ENCODE assay signal across 8 cellular contexts in the genomic region with DNA sequence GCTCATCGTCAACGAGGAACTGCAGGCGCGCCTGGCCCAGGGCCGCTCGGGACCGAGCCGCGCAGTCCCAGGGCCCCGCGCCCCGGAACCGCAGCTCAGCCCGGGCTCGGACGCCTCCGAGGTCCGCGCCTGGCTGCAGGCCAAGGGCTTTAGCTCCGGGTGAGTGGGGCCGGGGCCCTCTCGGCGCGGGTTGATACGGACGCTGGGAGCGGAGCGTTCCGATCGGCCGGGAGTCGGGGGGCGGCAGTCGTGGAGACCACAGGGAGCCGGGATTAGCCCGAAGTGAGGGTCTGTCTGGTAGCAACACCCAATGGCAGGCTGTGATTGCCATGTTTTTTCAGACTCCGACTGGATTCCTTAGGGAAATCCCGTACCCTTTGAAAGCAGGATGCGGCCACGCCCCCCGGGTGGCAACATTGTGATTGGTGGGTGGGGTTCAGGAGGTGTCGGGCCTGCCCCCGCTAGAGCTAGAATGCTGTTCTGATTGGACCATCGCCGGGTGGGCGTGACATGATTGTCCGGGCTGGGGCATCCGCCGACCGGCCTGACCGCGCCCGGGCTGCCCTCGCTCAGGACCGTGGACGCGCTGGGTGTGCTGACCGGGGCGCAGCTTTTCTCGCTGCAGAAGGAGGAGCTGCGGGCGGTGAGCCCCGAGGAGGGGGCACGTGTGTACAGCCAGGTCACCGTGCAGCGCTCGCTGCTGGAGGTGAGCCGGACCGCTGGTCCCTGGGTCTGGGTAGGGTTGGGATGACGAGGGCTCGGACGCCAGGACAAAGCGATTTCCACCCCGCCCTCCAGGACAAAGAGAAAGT. TPM values are rescaled to one million over a fixed set of nuclear protein-coding genes. Genes with fewer than 3 reads are reported as not detected.
A peak's percentile ranks its signal among the peaks of the same experiment; 100 is the strongest.
DNase-seq lines count a peak whose midpoint lies in the region; ATAC-seq, FAIRE-seq and TF ChIP-seq lines count a peak whose summit lies in the region.

No MANE protein-coding gene starts in this region.

- peak; percentile 59 for ATAC-seq in HG02571 (IDR thresholded peaks at IDR 0.05; ENCODE audit: unreplicated experiment)
- no peak for ATAC-seq in HG02885 (IDR thresholded peaks at IDR 0.05; ENCODE audit: poor library complexity, unreplicated experiment)

- peak overlapping the region; percentile 66 for H3K4me3 ChIP-seq in AG10803 (ENCODE audit: low read length)
- peak overlapping the region; percentile 33 to 55 for H3K4me3 ChIP-seq in duodenal mucosa (ENCODE audit: low read depth in 1 of 2, low read length in 2 of 2)
- H3K4me3 ChIP-seq in kidney (ENCODE audit: low read length in 2 of 2), result peak overlapping the region; percentile 37 to 53
- peak overlapping the region; percentile 59 to 74 (median 73) for H3K4me3 ChIP-seq in skeletal muscle tissue (ENCODE audit: low read length in 3 of 3)

- H3K9ac ChIP-seq in duodenal mucosa (ENCODE audit: low read depth in 1 of 2, low read length in 2 of 2), result peak overlapping the region; percentile 2 to 29
- H3K9ac ChIP-seq in kidney (ENCODE audit: low read length in 2 of 2), result peak overlapping the region in 1 of 2 donors; percentile 40
- H3K9ac ChIP-seq in skeletal muscle tissue (ENCODE audit: low read depth in 1 of 3, low read length in 3 of 3), result peak overlapping the region in 2 of 3 donors; percentile 33 to 62

- intact Hi-C loops in kidney (cut with DNase I), result no loop called here

- H3K9me3 ChIP-seq in duodenal mucosa (ENCODE audit: control insufficient read depth in 1 of 2, low read length in 2 of 2), result no peaks in the 10 kb centered on the region
- no peaks in the 10 kb centered on the region for H3K9me3 ChIP-seq in kidney (ENCODE audit: control insufficient read depth in 1 of 2, low read length in 2 of 2)
- no peaks in the 10 kb centered on the region for H3K9me3 ChIP-seq in skeletal muscle tissue (ENCODE audit: control insufficient read depth in 3 of 3, low read length in 3 of 3)

- no peak for FAIRE-seq in kidney (lab: Jason Lieb, UNC)

- H3K36me3 ChIP-seq in duodenal mucosa (ENCODE audit: control insufficient read depth in 1 of 2, insufficient read depth in 2 of 2, low read length in 2 of 2), result peaks cover 0 to 12% of the 10 kb centered on the region in 2 donors
- no peaks in the 10 kb centered on the region for H3K36me3 ChIP-seq in kidney (ENCODE audit: control insufficient read depth in 1 of 2, insufficient read depth in 2 of 2, low read length in 2 of 2)
- H3K36me3 ChIP-seq in skeletal muscle tissue (ENCODE audit: control insufficient read depth in 3 of 3, insufficient read depth in 3 of 3, low read length in 3 of 3), result peaks cover 4 to 12% (median 11%) of the 10 kb centered on the region in 3 donors

- peak; percentile 87 for DNase-seq in AG10803 (ENCODE audit: low read depth)
- DNase-seq in activated CD4-positive, alpha-beta T cell treated with anti-CD3 and anti-CD28 coated beads for 48 hours, result peak; percentile 70
- DNase-seq in kidney, result peak; percentile 95
- no peak for DNase-seq in NCI-H226

- H3K27me3 ChIP-seq in duodenal mucosa (ENCODE audit: control insufficient read depth in 1 of 2, insufficient read depth in 2 of 2, low read length in 2 of 2) (peaks cover 14 to 24% of the 10 kb centered on the region in 2 donors), skeletal muscle tissue (ENCODE audit: control insufficient read depth in 3 of 3, insufficient read depth in 3 of 3, low read length in 3 of 3) (peaks cover 54 to 62% (median 59%) of the 10 kb centered on the region in 3 donors)

- H3K4me1 ChIP-seq in duodenal mucosa (ENCODE audit: control insufficient read depth in 1 of 2, insufficient read depth in 2 of 2, low read length in 2 of 2) (peaks cover 9 to 22% of the 10 kb centered on the region in 2 donors), kidney (ENCODE audit: control insufficient read depth in 1 of 2, insufficient read depth in 1 of 2, low read depth in 1 of 2, low read length in 2 of 2) (peaks cover 0 to 15% of the 10 kb centered on the region in 2 donors), skeletal muscle tissue (ENCODE audit: control insufficient read depth in 3 of 3, insufficient read depth in 3 of 3, low read length in 3 of 3) (peaks cover 15 to 24% (median 22%) of the 10 kb centered on the region in 3 donors)

- H3K27ac ChIP-seq in duodenal mucosa (ENCODE audit: low read depth, low read length), result no peak overlapping the region
- no peak overlapping the region for H3K27ac ChIP-seq in kidney (ENCODE audit: low read depth in 2 of 2, low read length in 2 of 2)
- no peak overlapping the region for H3K27ac ChIP-seq in skeletal muscle tissue (ENCODE audit: low read depth, low read length)

- TF ChIP-seq CTCF in AG10803 (conservative IDR thresholded peaks at IDR 0.05; ENCODE audit: low read length) (no peak), kidney (IDR thresholded peaks at IDR 0.05; ENCODE audit: borderline replicate concordance, extremely low read depth, insufficient read depth) (no peak)

RNA-seq across cellular contexts. Expression of a gene that starts 11.3 kb away (rescaled TPM):
- 95.0 TPM for total RNA-seq in kidney
- 45.4 TPM for polyA plus RNA-seq in kidney (ENCODE audit: insufficient read depth, low read depth, low replicate concordance)
- 1.0 TPM for total RNA-seq in skeletal muscle tissue

RNA-seq across cellular contexts. Expression of a gene that starts 24.0 kb away (rescaled TPM):
- 38.7 TPM for total RNA-seq in kidney
- polyA plus RNA-seq in kidney (ENCODE audit: insufficient read depth, low read depth, low replicate concordance), result 24.9 TPM
- total RNA-seq in skeletal muscle tissue, result 12.5 TPM

RNA-seq across cellular contexts. Expression of a gene that starts 30.5 kb away (rescaled TPM):
- 146 TPM for total RNA-seq in kidney
- polyA plus RNA-seq in kidney (ENCODE audit: insufficient read depth, low read depth, low replicate concordance), result 89.0 TPM
- 24.5 TPM for total RNA-seq in skeletal muscle tissue

RNA-seq across cellular contexts. Expression of a gene that starts 48.9 kb away (rescaled TPM):
- total RNA-seq in kidney (0.35 TPM), skeletal muscle tissue (1.6 TPM)
- polyA plus RNA-seq in kidney (ENCODE audit: insufficient read depth, low read depth, low replicate concordance), result 0.73 TPM

Comparison
In these comparisons a context has a peak if more than half of its experiments do, and no peak if none do; other contexts are left out.
1. RNA of a gene that starts 11.3 kb away (total RNA-seq): 95.0 TPM in kidney (single experiment); 1.0 TPM in skeletal muscle tissue (single experiment); every median in the first group is over 10 times any median in the second.
2. Peak in every context shown above with its lines, with median percentiles within 50 percentile points of each other: H3K4me3 ChIP-seq.